1 cellular context compared by ENCODE assay signal in the genomic region with DNA sequence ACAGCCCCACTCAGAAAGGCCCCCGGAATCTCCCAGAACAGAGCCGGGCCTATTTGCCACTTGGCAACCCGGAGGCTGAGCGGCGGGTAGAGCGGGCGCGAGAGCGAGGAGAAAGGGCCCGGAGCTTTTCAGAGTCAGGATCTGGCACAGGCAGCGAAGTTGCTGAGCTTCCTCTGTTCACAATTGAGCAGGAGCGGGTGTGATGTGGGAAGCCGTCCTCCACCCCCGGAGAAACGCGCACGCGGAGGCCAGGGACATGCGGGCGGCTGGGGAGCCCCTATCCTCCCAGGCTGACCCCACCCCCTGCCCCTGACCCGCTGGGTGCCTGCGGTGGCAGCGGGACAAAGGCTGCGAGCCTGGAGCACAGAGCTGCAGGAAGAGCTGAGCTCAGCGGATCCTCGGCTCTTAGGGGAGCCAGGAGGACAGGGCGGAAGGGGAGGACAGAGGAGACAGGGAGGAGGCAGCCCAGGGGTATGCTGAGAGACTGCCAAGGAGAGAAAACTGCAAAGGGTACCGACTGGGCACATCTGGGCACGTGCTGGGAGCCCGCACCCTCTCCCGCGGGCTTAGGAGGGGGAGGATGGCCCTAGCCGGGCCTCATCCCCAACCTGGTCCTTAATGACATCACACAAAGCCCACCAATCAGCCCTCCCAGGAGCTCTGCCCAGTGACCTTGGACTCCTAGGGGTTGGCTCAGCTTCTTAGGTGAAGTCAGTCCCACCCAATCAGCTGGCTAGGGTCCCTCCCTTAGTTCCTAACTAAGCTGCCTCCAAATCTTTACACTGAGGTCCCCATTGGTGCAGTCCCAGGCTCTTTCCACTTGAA.
A peak's percentile ranks its signal among the peaks of the same experiment; 100 is the strongest.
TF ChIP-seq lines count a peak whose summit lies in the region.

No MANE protein-coding gene starts in this region.

TF ChIP-seq in WTC11, 78 proteins besides CTCF, POLR2A, EP300 and RAD21 (continued from another document):
- TF ChIP-seq ESRRA (CRISPR knock-in tag; IDR thresholded peaks at IDR 0.05; ENCODE audit: borderline replicate concordance), result no peak
- peak; percentile 81 for TF ChIP-seq ZNF263 (CRISPR knock-in tag; IDR thresholded peaks at IDR 0.05; ENCODE audit: low read depth)
- no peak for TF ChIP-seq ZNF121 (CRISPR knock-in tag; IDR thresholded peaks at IDR 0.05)
- peak; percentile 84 for TF ChIP-seq NFYB (CRISPR knock-in tag; conservative IDR thresholded peaks at IDR 0.05; ENCODE audit: low read depth)
- TF ChIP-seq, protein P1, sequence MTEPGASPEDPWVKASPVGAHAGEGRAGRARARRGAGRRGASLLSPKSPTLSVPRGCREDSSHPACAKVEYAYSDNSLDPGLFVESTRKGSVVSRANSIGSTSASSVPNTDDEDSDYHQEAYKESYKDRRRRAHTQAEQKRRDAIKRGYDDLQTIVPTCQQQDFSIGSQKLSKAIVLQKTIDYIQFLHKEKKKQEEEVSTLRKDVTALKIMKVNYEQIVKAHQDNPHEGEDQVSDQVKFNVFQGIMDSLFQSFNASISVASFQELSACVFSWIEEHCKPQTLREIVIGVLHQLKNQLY (CRISPR knock-in tag; IDR thresholded peaks at IDR 0.05), result no peak
- no peak for TF ChIP-seq ELF4 (CRISPR knock-in tag; IDR thresholded peaks at IDR 0.05; ENCODE audit: low read depth)
- TF ChIP-seq, protein P2, sequence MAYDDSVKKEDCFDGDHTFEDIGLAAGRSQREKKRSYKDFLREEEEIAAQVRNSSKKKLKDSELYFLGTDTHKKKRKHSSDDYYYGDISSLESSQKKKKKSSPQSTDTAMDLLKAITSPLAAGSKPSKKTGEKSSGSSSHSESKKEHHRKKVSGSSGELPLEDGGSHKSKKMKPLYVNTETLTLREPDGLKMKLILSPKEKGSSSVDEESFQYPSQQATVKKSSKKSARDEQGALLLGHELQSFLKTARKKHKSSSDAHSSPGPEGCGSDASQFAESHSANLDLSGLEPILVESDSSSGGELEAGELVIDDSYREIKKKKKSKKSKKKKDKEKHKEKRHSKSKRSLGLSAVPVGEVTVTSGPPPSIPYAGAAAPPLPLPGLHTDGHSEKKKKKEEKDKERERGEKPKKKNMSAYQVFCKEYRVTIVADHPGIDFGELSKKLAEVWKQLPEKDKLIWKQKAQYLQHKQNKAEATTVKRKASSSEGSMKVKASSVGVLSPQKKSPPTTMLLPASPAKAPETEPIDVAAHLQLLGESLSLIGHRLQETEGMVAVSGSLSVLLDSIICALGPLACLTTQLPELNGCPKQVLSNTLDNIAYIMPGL (CRISPR knock-in tag; IDR thresholded peaks at IDR 0.05), result 0 out of 2 replicates have a peak, but pooled peaks have one; percentile 43
- no peak for TF ChIP-seq EMX1 (CRISPR knock-in tag; IDR thresholded peaks at IDR 0.05)
- TF ChIP-seq, protein P3, sequence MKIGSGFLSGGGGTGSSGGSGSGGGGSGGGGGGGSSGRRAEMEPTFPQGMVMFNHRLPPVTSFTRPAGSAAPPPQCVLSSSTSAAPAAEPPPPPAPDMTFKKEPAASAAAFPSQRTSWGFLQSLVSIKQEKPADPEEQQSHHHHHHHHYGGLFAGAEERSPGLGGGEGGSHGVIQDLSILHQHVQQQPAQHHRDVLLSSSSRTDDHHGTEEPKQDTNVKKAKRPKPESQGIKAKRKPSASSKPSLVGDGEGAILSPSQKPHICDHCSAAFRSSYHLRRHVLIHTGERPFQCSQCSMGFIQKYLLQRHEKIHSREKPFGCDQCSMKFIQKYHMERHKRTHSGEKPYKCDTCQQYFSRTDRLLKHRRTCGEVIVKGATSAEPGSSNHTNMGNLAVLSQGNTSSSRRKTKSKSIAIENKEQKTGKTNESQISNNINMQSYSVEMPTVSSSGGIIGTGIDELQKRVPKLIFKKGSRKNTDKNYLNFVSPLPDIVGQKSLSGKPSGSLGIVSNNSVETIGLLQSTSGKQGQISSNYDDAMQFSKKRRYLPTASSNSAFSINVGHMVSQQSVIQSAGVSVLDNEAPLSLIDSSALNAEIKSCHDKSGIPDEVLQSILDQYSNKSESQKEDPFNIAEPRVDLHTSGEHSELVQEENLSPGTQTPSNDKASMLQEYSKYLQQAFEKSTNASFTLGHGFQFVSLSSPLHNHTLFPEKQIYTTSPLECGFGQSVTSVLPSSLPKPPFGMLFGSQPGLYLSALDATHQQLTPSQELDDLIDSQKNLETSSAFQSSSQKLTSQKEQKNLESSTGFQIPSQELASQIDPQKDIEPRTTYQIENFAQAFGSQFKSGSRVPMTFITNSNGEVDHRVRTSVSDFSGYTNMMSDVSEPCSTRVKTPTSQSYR (CRISPR knock-in tag; IDR thresholded peaks at IDR 0.05), result no peak
- no peak for TF ChIP-seq NR1H2 (CRISPR knock-in tag; IDR thresholded peaks at IDR 0.05)
- no peak for TF ChIP-seq FOXP4 (CRISPR knock-in tag; IDR thresholded peaks at IDR 0.05)
- no peak for TF ChIP-seq ZNF232 (CRISPR knock-in tag; IDR thresholded peaks at IDR 0.05)
- TF ChIP-seq, protein P4, sequence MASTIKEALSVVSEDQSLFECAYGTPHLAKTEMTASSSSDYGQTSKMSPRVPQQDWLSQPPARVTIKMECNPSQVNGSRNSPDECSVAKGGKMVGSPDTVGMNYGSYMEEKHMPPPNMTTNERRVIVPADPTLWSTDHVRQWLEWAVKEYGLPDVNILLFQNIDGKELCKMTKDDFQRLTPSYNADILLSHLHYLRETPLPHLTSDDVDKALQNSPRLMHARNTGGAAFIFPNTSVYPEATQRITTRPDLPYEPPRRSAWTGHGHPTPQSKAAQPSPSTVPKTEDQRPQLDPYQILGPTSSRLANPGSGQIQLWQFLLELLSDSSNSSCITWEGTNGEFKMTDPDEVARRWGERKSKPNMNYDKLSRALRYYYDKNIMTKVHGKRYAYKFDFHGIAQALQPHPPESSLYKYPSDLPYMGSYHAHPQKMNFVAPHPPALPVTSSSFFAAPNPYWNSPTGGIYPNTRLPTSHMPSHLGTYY (CRISPR knock-in tag; IDR thresholded peaks at IDR 0.05), result no peak
- TF ChIP-seq CREM (CRISPR knock-in tag; IDR thresholded peaks at IDR 0.05), result no peak
- TF ChIP-seq, protein P5, sequence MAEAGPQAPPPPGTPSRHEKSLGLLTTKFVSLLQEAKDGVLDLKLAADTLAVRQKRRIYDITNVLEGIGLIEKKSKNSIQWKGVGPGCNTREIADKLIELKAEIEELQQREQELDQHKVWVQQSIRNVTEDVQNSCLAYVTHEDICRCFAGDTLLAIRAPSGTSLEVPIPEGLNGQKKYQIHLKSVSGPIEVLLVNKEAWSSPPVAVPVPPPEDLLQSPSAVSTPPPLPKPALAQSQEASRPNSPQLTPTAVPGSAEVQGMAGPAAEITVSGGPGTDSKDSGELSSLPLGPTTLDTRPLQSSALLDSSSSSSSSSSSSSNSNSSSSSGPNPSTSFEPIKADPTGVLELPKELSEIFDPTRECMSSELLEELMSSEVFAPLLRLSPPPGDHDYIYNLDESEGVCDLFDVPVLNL (CRISPR knock-in tag; IDR thresholded peaks at IDR 0.05; ENCODE audit: borderline replicate concordance, low read depth), result no peak
- TF ChIP-seq RORB (CRISPR knock-in tag; IDR thresholded peaks at IDR 0.05), result no peak
- TF ChIP-seq ZNF219 (CRISPR knock-in tag; IDR thresholded peaks at IDR 0.05; ENCODE audit: borderline replicate concordance), result no peak
- TF ChIP-seq USF2 (CRISPR knock-in tag; IDR thresholded peaks at IDR 0.05), result no peak
- TF ChIP-seq, protein P6, sequence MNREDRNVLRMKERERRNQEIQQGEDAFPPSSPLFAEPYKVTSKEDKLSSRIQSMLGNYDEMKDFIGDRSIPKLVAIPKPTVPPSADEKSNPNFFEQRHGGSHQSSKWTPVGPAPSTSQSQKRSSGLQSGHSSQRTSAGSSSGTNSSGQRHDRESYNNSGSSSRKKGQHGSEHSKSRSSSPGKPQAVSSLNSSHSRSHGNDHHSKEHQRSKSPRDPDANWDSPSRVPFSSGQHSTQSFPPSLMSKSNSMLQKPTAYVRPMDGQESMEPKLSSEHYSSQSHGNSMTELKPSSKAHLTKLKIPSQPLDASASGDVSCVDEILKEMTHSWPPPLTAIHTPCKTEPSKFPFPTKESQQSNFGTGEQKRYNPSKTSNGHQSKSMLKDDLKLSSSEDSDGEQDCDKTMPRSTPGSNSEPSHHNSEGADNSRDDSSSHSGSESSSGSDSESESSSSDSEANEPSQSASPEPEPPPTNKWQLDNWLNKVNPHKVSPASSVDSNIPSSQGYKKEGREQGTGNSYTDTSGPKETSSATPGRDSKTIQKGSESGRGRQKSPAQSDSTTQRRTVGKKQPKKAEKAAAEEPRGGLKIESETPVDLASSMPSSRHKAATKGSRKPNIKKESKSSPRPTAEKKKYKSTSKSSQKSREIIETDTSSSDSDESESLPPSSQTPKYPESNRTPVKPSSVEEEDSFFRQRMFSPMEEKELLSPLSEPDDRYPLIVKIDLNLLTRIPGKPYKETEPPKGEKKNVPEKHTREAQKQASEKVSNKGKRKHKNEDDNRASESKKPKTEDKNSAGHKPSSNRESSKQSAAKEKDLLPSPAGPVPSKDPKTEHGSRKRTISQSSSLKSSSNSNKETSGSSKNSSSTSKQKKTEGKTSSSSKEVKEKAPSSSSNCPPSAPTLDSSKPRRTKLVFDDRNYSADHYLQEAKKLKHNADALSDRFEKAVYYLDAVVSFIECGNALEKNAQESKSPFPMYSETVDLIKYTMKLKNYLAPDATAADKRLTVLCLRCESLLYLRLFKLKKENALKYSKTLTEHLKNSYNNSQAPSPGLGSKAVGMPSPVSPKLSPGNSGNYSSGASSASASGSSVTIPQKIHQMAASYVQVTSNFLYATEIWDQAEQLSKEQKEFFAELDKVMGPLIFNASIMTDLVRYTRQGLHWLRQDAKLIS (CRISPR knock-in tag; IDR thresholded peaks at IDR 0.05; ENCODE audit: borderline replicate concordance), result no peak
- TF ChIP-seq ZNF317 (CRISPR knock-in tag; IDR thresholded peaks at IDR 0.05; ENCODE audit: borderline replicate concordance, low read depth), result no peak
- no peak for TF ChIP-seq CBFB (CRISPR knock-in tag; IDR thresholded peaks at IDR 0.05; ENCODE audit: low read depth)
- TF ChIP-seq NR2C2 (CRISPR knock-in tag; IDR thresholded peaks at IDR 0.05), result no peak
- no peak for TF ChIP-seq KAT7 (CRISPR knock-in tag; IDR thresholded peaks at IDR 0.05; ENCODE audit: borderline replicate concordance)
- no peak for TF ChIP-seq SMAD3 (CRISPR knock-in tag; IDR thresholded peaks at IDR 0.05; ENCODE audit: borderline replicate concordance)
- no peak for TF ChIP-seq TEAD1 (CRISPR knock-in tag; IDR thresholded peaks at IDR 0.05)
- TF ChIP-seq, protein P7, sequence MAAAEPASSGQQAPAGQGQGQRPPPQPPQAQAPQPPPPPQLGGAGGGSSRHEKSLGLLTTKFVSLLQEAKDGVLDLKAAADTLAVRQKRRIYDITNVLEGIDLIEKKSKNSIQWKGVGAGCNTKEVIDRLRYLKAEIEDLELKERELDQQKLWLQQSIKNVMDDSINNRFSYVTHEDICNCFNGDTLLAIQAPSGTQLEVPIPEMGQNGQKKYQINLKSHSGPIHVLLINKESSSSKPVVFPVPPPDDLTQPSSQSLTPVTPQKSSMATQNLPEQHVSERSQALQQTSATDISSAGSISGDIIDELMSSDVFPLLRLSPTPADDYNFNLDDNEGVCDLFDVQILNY (CRISPR knock-in tag; IDR thresholded peaks at IDR 0.05), result no peak
- no peak for TF ChIP-seq NFATC4 (CRISPR knock-in tag; IDR thresholded peaks at IDR 0.05)
- no peak for TF ChIP-seq ZNF416 (CRISPR knock-in tag; IDR thresholded peaks at IDR 0.05)
- TF ChIP-seq ZBTB21 (CRISPR knock-in tag; IDR thresholded peaks at IDR 0.05; ENCODE audit: borderline replicate concordance), result no peak
- no peak for TF ChIP-seq IRF2 (CRISPR knock-in tag; IDR thresholded peaks at IDR 0.05; ENCODE audit: borderline replicate concordance, low read depth)
- TF ChIP-seq ATF1 (CRISPR knock-in tag; IDR thresholded peaks at IDR 0.05), result 0 out of 2 replicates have a peak, but pooled peaks have one; percentile 50
- no peak for TF ChIP-seq GTF2I (CRISPR knock-in tag; conservative IDR thresholded peaks at IDR 0.05)
- TF ChIP-seq, protein P8, sequence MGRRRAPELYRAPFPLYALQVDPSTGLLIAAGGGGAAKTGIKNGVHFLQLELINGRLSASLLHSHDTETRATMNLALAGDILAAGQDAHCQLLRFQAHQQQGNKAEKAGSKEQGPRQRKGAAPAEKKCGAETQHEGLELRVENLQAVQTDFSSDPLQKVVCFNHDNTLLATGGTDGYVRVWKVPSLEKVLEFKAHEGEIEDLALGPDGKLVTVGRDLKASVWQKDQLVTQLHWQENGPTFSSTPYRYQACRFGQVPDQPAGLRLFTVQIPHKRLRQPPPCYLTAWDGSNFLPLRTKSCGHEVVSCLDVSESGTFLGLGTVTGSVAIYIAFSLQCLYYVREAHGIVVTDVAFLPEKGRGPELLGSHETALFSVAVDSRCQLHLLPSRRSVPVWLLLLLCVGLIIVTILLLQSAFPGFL (CRISPR knock-in tag; IDR thresholded peaks at IDR 0.05; ENCODE audit: borderline replicate concordance), result no peak
